ENCODE assay signal across 8 cellular contexts in the genomic region with DNA sequence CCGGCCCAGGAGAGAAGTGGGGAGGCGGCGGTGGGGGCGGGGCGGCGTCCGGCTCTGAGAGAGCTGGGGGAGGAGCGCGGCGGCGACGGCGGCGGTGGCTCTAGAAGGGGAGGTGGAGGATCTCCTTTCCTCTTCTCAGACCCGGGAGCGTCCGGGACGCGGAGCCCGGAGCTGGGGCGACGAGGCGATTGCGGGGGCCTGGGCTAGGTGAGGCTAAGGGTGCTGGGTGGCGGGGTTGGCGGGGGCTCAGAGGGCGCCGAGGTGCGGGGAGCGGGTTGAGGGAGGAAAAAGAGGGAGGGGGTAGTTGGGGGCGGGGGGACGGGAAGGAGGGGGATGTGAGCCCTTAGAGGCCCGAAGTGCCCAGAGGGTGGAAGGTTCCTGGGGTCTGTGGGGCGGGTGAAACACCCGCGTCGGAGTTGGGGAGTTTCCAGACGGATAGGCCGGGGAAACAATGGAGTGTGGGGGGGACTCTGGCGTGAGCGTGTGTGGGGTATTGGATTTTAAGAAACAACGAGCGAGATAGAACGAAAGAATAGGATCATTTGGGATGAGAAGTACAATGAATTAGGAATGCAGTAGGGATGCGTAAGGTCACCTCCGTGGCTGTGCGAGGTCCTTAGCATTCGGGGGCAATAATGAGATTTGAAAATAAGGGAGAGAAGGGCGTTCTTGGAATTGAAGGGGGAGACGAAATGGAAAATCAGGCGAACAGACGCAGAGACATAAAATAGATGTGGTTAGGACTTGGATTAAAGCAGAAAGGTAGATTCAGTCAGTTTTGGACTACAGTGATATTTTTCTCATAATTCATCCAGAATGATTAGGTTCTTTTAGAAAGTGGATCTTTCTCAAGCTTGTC. TPM values are rescaled to one million over a fixed set of nuclear protein-coding genes. Genes with fewer than 3 reads are reported as not detected.
A peak's percentile ranks its signal among the peaks of the same experiment; 100 is the strongest.
DNase-seq lines count a peak whose midpoint lies in the region; ATAC-seq, FAIRE-seq and TF ChIP-seq lines count a peak whose summit lies in the region.

SPATS2 (plus strand) TSS at position 82 of the 859 bp plus-strand sequence. CDS start 93,551 bp downstream, outside the sequence.

- peak within 1 kb of the TSS; percentile 93 to 95 (median 95) for H3K27ac Mint-ChIP-seq in CD4-positive, CD25-positive, alpha-beta regulatory T cell
- peak within 1 kb of the TSS; percentile 65 to 97 (median 94) for H3K27ac Mint-ChIP-seq in naive thymus-derived CD4-positive, alpha-beta T cell

- intact Hi-C loops in naive thymus-derived CD4-positive, alpha-beta T cell (cut with micrococcal nuclease) = loop anchor here (1.0 to 10.0 kb wide), 11 partner anchors 22 to 658 kb away; partner anchors contain the start of genes PRPF40B (in 2 of the 2), TROAP (in 2 of the 2), FMNL3 (in 1 of the 2) and MCRS1 (in 1 of the 2)

- H3K27ac ChIP-seq in CD4-positive, CD25-positive, alpha-beta regulatory T cell (ENCODE audit: insufficient read depth, low read length, poor library complexity, severe bottlenecking) = peak within 1 kb of the TSS; percentile 83
- peak within 1 kb of the TSS; percentile 96 for H3K27ac ChIP-seq in SK-N-MC
- peak within 1 kb of the TSS; percentile 87 for H3K27ac ChIP-seq in naive thymus-derived CD4-positive, alpha-beta T cell (ENCODE audit: low read depth, low read length)

- POLR2A ChIA-PET in naive thymus-derived CD4-positive, alpha-beta T cell (lab: Charles Lee) = interaction anchor here (0.6 to 2.3 kb wide), 15 partner anchors 9 to 916 kb away, joined by 3 to 10 read pairs (median 4); partner anchors contain the start of gene DNAJC22

- H3K27me3 ChIP-seq in CD4-positive, CD25-positive, alpha-beta regulatory T cell (ENCODE audit: control insufficient read depth, insufficient read depth, low read length) = no peaks in the 10 kb centered on the region
- H3K27me3 ChIP-seq in naive thymus-derived CD4-positive, alpha-beta T cell (ENCODE audit: control insufficient read depth in 2 of 2, insufficient read depth in 2 of 2, low read length in 2 of 2) = no peaks in the 10 kb centered on the region

- TF ChIP-seq POLR2A in H54 (IDR thresholded peaks at IDR 0.05; ENCODE audit: low read depth, low read length) = peak; percentile 40; the same call in 1 of the 2 replicates

- H3K4me3 ChIP-seq in CD4-positive, CD25-positive, alpha-beta regulatory T cell (ENCODE audit: low read depth, low read length) = peak within 1 kb of the TSS; percentile 77
- H3K4me3 ChIP-seq in SK-N-MC (peak within 1 kb of the TSS; percentile 96), epithelial cell of proximal tubule (ENCODE audit: low read depth, low read length) (peak within 1 kb of the TSS; percentile 82)
- H3K4me3 ChIP-seq in naive thymus-derived CD4-positive, alpha-beta T cell (ENCODE audit: low read length) = peak within 1 kb of the TSS; percentile 90

- H3K36me3 ChIP-seq in CD4-positive, CD25-positive, alpha-beta regulatory T cell (ENCODE audit: control insufficient read depth, insufficient read depth, low read length) = no peaks in the 10 kb centered on the region
- H3K36me3 ChIP-seq in SK-N-MC (ENCODE audit: insufficient read depth, low read length) = peaks cover 18% of the 10 kb centered on the region; the same call in 1 of the 2 replicates
- H3K36me3 ChIP-seq in naive thymus-derived CD4-positive, alpha-beta T cell (ENCODE audit: control insufficient read depth in 2 of 3, insufficient read depth in 3 of 3, low read length in 3 of 3) = peaks cover 0 to 10% (median 0%) of the 10 kb centered on the region in 3 experiments

- ATAC-seq in CD4-positive, CD25-positive, alpha-beta regulatory T cell (ENCODE audit: low read depth in 2 of 2) = no peak
- no peak for ATAC-seq in naive thymus-derived CD4-positive, alpha-beta T cell
- ATAC-seq in HG03432 (IDR thresholded peaks at IDR 0.05; ENCODE audit: unreplicated experiment) (no peak), GM21737 (IDR thresholded peaks at IDR 0.05; ENCODE audit: unreplicated experiment) (no peak)

- TF ChIP-seq CTCF in epithelial cell of proximal tubule (conservative IDR thresholded peaks at IDR 0.05; ENCODE audit: low read depth, low read length) = no peak

- CTCF ChIA-PET in naive thymus-derived CD4-positive, alpha-beta T cell (lab: Charles Lee) = interaction anchor here (1.0 to 2.6 kb wide), 7 partner anchors 8 to 213 kb away, joined by 3 to 14 read pairs (median 5); partner anchors contain the start of gene DNAJC22

- no peak for FAIRE-seq in H54 (lab: Jason Lieb, UNC)

- H3K27me3 Mint-ChIP-seq in CD4-positive, CD25-positive, alpha-beta regulatory T cell = peaks cover 5% of the 10 kb centered on the region
- peaks cover 0 to 2% (median 0%) of the 10 kb centered on the region in 5 donors for H3K27me3 Mint-ChIP-seq in naive thymus-derived CD4-positive, alpha-beta T cell

- H3K9me3 Mint-ChIP-seq in CD4-positive, CD25-positive, alpha-beta regulatory T cell = no peaks in the 10 kb centered on the region
- H3K9me3 Mint-ChIP-seq in naive thymus-derived CD4-positive, alpha-beta T cell = no peaks in the 10 kb centered on the region

- peak within 1 kb of the TSS; percentile 99 for H3K9ac ChIP-seq in SK-N-MC (ENCODE audit: insufficient read length)

- peak within 1 kb of the TSS; percentile 92 to 99 (median 94) for H3K4me3 Mint-ChIP-seq in CD4-positive, CD25-positive, alpha-beta regulatory T cell
- peak within 1 kb of the TSS; percentile 71 to 97 (median 88) for H3K4me3 Mint-ChIP-seq in naive thymus-derived CD4-positive, alpha-beta T cell

- no peaks in the 10 kb centered on the region for H3K9me3 ChIP-seq in CD4-positive, CD25-positive, alpha-beta regulatory T cell (ENCODE audit: control insufficient read depth in 2 of 2, low read length in 2 of 2)
- no peaks in the 10 kb centered on the region for H3K9me3 ChIP-seq in SK-N-MC (ENCODE audit: low read depth, low read length)
- H3K9me3 ChIP-seq in naive thymus-derived CD4-positive, alpha-beta T cell (ENCODE audit: control insufficient read depth in 2 of 3, low read length in 3 of 3) = no peaks in the 10 kb centered on the region

- H3K4me1 ChIP-seq in CD4-positive, CD25-positive, alpha-beta regulatory T cell (ENCODE audit: control insufficient read depth, insufficient read depth, low read length, poor library complexity, severe bottlenecking) = peaks cover 14% of the 10 kb centered on the region
- H3K4me1 ChIP-seq in naive thymus-derived CD4-positive, alpha-beta T cell (ENCODE audit: control insufficient read depth in 2 of 2, insufficient read depth in 2 of 2, low read length in 2 of 2) = peaks cover 0 to 15% of the 10 kb centered on the region in 2 donors

- peaks cover 19 to 34% (median 26%) of the 10 kb centered on the region in 4 donors for H3K4me1 Mint-ChIP-seq in CD4-positive, CD25-positive, alpha-beta regulatory T cell
- peaks cover 11 to 41% (median 31%) of the 10 kb centered on the region in 7 donors for H3K4me1 Mint-ChIP-seq in naive thymus-derived CD4-positive, alpha-beta T cell

- H3K36me3 Mint-ChIP-seq in CD4-positive, CD25-positive, alpha-beta regulatory T cell = no peaks in the 10 kb centered on the region
- peaks cover 0 to 5% (median 0%) of the 10 kb centered on the region in 5 donors for H3K36me3 Mint-ChIP-seq in naive thymus-derived CD4-positive, alpha-beta T cell

- DNase-seq in CD4-positive, CD25-positive, alpha-beta regulatory T cell = no peak
- no peak for DNase-seq in H54 (ENCODE audit: insufficient read length, low spot score)
- no peak for DNase-seq in SK-N-MC (ENCODE audit: low read depth, low spot score)
- DNase-seq in epithelial cell of proximal tubule (ENCODE audit: low read depth) = no peak
- DNase-seq in naive thymus-derived CD4-positive, alpha-beta T cell = peak in 1 of 9 donors; percentile 45
- no peak for DNase-seq in SIG-M5 treated with dmso at 0.1 percent for 504 hours (lab: John Stamatoyannopoulos, UW; ENCODE audit: unreplicated experiment)

RNA-seq across cellular contexts. Expression of gene SPATS2, which starts in this region (rescaled TPM):
- total RNA-seq in CD4-positive, CD25-positive, alpha-beta regulatory T cell = 5.5 TPM
- polyA plus RNA-seq in CD4-positive, CD25-positive, alpha-beta regulatory T cell = 1 to 10 TPM; 2.4 to 4.8 (median 3.6) TPM
- 14.9 and 29.9 TPM in 2 replicates for total RNA-seq in epithelial cell of proximal tubule
- total RNA-seq in naive thymus-derived CD4-positive, alpha-beta T cell = 1 to 10 TPM; 7.4 to 9.8 (median 8.9) TPM
- polyA plus RNA-seq in naive thymus-derived CD4-positive, alpha-beta T cell = 1 to 10 TPM; 3.0 to 7.8 TPM
